In the genomic region with DNA sequence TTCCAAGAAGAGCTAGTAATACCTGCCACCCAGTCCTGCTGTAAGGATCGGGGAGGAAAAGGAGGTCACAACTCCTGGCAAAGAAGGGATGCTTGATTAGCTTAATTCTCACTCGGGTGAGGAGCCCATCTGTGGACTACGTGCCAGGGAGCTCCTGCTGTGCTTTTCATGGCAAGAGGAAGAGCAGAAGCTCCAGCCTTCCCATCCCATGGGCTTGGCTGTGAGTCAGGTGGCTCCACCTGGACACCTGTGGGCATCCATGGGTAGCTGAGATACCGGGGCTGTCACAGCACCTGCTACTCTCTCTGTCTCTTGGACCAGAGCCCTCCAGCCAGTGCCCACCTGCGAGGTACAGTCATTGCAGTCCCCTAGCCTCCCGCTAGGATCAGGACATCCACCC, we compare ENCODE assay signal across 27 cellular contexts. TPM values are rescaled to one million over a fixed set of nuclear protein-coding genes. Genes with fewer than 3 reads are reported as not detected.
DNase-seq lines count a peak whose midpoint lies in the region; ATAC-seq, FAIRE-seq and TF ChIP-seq lines count a peak whose summit lies in the region.
"Had no signal": no experiment of that assay in that cellular context is flagged by ENCODE, and none has a peak within 500 bp of the region (broad histone marks: within the 10 kb centered on the region; RNA-seq: fewer than 3 reads in every experiment).

No MANE protein-coding gene starts in this region.

- intact Hi-C loops in HepG2 (cut with micrococcal nuclease; ENCODE audit: unreplicated experiment): no loop called here
- intact Hi-C loops in right lobe of liver (cut with DNase I): no loop called here

- TF ChIP-seq EP300 in HepG2 (IDR thresholded peaks at IDR 0.05; ENCODE audit: low read depth in 2 of 2, low read length in 2 of 2) (no peak), HepG2 (CRISPR knock-in tag; IDR thresholded peaks at IDR 0.05; ENCODE audit: borderline replicate concordance) (no peak)

- peak; percentile 62; the same call in 2 of the 3 replicates for ATAC-seq in HepG2
- no peak for ATAC-seq in right lobe of liver
- no peak for ATAC-seq in HG02642 (IDR thresholded peaks at IDR 0.05; ENCODE audit: poor library complexity, unreplicated experiment)
- ATAC-seq: GM23338, Right ventricle myocardium inferior had no signal

- no peaks in the 10 kb centered on the region for H3K27me3 ChIP-seq in HepG2 (ENCODE audit: control insufficient read depth in 1 of 2, insufficient read depth in 2 of 2, low read length in 2 of 2)
- H3K27me3 ChIP-seq in right lobe of liver: no peaks in the 10 kb centered on the region
- H3K27me3 ChIP-seq: BE2C, Peyer's patch had no signal

- in situ Hi-C loops in HepG2 (cut with HindIII; ENCODE audit: extremely low pct_ligation_motif_present, low pct_unique_long_range_greater_than_20kb): no loop called here
- in situ Hi-C loops in SK-MEL-5 (cut with HindIII; ENCODE audit: low pct_unique_long_range_greater_than_20kb, low sequenced_read_pairs): no loop called here

- BruUV-seq in HepG2 (replicated peaks; lab: Mats Ljungman, UMichigan): no TSS peak

- H3K36me3 ChIP-seq in HepG2 (replicated peaks in 1 of 2; ENCODE audit: control insufficient read depth in 1 of 2, insufficient read depth in 2 of 2, low read length in 2 of 2) (no peaks in the 10 kb centered on the region), right lobe of liver (no peaks in the 10 kb centered on the region)
- H3K36me3 ChIP-seq: BE2C, Peyer's patch had no signal

- DNase-seq in HepG2 (ENCODE audit: low spot score) (no peak), right lobe of liver (no peak), NCI-H2029 (lab: John Stamatoyannopoulos, UW) (peak; percentile 67), SK-MEL-5 (ENCODE audit: low read depth, low spot score) (peak; percentile 4), NCI-H1105 (lab: John Stamatoyannopoulos, UW) (no peak), pons (ENCODE audit: low spot score) (no peak), HUDEP-2 (lab: John Stamatoyannopoulos, UW; ENCODE audit: unreplicated experiment in 76 of 76) (no peak)
- DNase-seq: BE2C; CD4-positive, CD25-positive, alpha-beta regulatory T cell; DMS153; EL; HCEC 1CT; IMR-90; Karpas-422; NCI-H1048; NCI-H187; NCI-H510A; Peyer's patch; SW 1271; T-helper 2 cell had no signal

- POLR2A ChIA-PET in HepG2 (lab: Yijun Ruan, JAX): no interaction called here

- no peak overlapping the region for H2AFZ ChIP-seq in HepG2 (ENCODE audit: low read length)
- H2AFZ ChIP-seq: GM23338 had no signal

- H4K20me1 ChIP-seq in HepG2 (ENCODE audit: insufficient read depth, low read length): no peaks in the 10 kb centered on the region

- no peaks in the 10 kb centered on the region for H3K9me3 ChIP-seq in HepG2 (ENCODE audit: low read length)
- H3K9me3 ChIP-seq in right lobe of liver: no peaks in the 10 kb centered on the region
- H3K9me3 ChIP-seq: BE2C, Peyer's patch had no signal

- no peaks in the 10 kb centered on the region for H3K79me2 ChIP-seq in HepG2 (ENCODE audit: insufficient read depth, low read length)

- CTCF ChIA-PET in HepG2 (lab: Yijun Ruan, JAX; ENCODE audit: low intra/inter-chr PET ratio, low total read pairs): no interaction called here

- H3K4me2 ChIP-seq in HepG2 (ENCODE audit: low read depth, low read length): no peak overlapping the region
- H3K4me2 ChIP-seq: GM23338 had no signal

- 0% methylated on average over 2 of the region's 6 CpGs for WGBS in HepG2 (ENCODE audit: low lambda C conversion rate)
- 36% methylated on average over 2 of the region's 6 CpGs for WGBS in right lobe of liver (ENCODE audit: insufficient coverage, low coverage, low lambda C conversion rate, missing lambda C conversion rate)

- TF ChIP-seq RAD21 in HepG2 (CRISPR knock-in tag; IDR thresholded peaks at IDR 0.05): no peak

- FAIRE-seq in HepG2 (lab: Jason Lieb, UNC): no peak
- FAIRE-seq: GM12892, GM18507 had no signal

- H3K4me1 ChIP-seq in HepG2 (ENCODE audit: insufficient read depth, low read length): no peaks in the 10 kb centered on the region
- H3K4me1 ChIP-seq in right lobe of liver: no peaks in the 10 kb centered on the region
- H3K4me1 ChIP-seq: BE2C, Peyer's patch had no signal

- no peak overlapping the region for H3K9ac ChIP-seq in HepG2 (ENCODE audit: insufficient read depth, low read depth, low read length)

- H3K27ac ChIP-seq in HepG2 (ENCODE audit: extremely low read length, insufficient read depth, low read length): no peak overlapping the region
- no peak overlapping the region for H3K27ac ChIP-seq in right lobe of liver
- H3K27ac ChIP-seq: Peyer's patch had no signal

- TF ChIP-seq POLR2A in HepG2 (IDR thresholded peaks at IDR 0.05; ENCODE audit: insufficient read depth in 1 of 2, low read depth in 2 of 2, low read length in 2 of 2): no peak
- TF ChIP-seq POLR2A in right lobe of liver (IDR thresholded peaks at IDR 0.05): no peak

- no peak overlapping the region for H3K4me3 ChIP-seq in HepG2 (replicated peaks in 1 of 3; ENCODE audit: insufficient read depth in 1 of 3, low read depth in 2 of 3, low read length in 3 of 3)
- no peak overlapping the region for H3K4me3 ChIP-seq in right lobe of liver
- H3K4me3 ChIP-seq: GM23338, Peyer's patch had no signal

- TF ChIP-seq CTCF in HepG2 (CRISPR knock-in tag; IDR thresholded peaks at IDR 0.05) (no peak), right lobe of liver (IDR thresholded peaks at IDR 0.05) (no peak)

TF ChIP-seq in HepG2, 621 proteins besides CTCF, POLR2A, EP300 and RAD21:
- no peak for TF ChIP-seq MIER2 (CRISPR knock-in tag; IDR thresholded peaks at IDR 0.05)

RNA-seq across cellular contexts. Expression of gene CLNK, which starts 18.0 kb away (rescaled TPM):
- total RNA-seq in HepG2 (2016; rRNA removed; fragmentation: Illumina TruSeq; extraction: Trizol): not detected in 2 replicates
- total RNA-seq in HepG2 (2016; cell fraction: cytosol; rRNA removed; fragmentation: Illumina TruSeq; extraction: Trizol; ENCODE audit: low read depth): not detected in 2 replicates
- total RNA-seq in HepG2 (2016; cell fraction: insoluble cytoplasmic fraction; rRNA removed; fragmentation: Illumina TruSeq; extraction: Trizol): not detected in 2 replicates
- not detected in 2 replicates for total RNA-seq in HepG2 (2016; cell fraction: membrane; rRNA removed; fragmentation: Illumina TruSeq; extraction: Trizol)
- not detected in 2 replicates for total RNA-seq in HepG2 (2016; cell fraction: nucleus; rRNA removed; fragmentation: Illumina TruSeq; extraction: Trizol)
- polyA plus RNA-seq in HepG2 (2011; rRNA removed): not detected in 2 replicates
- polyA plus RNA-seq in HepG2 (2011; cell fraction: cytosol; rRNA removed): not detected in 2 replicates
- not detected in 2 replicates for polyA plus RNA-seq in HepG2 (2011; cell fraction: nucleus; rRNA removed)
- not detected in 2 replicates for polyA plus RNA-seq in HepG2 (2012)
- polyA plus RNA-seq in HepG2 (2016; cell fraction: cytosol; fragmentation: Illumina TruSeq; extraction: Trizol; ENCODE audit: low read depth): not detected in 2 replicates
- not detected in 2 replicates for polyA plus RNA-seq in HepG2 (2016; cell fraction: insoluble cytoplasmic fraction; fragmentation: Illumina TruSeq; extraction: Trizol; ENCODE audit: low read depth)
- not detected in 2 replicates for polyA plus RNA-seq in HepG2 (2016; cell fraction: membrane; fragmentation: Illumina TruSeq; extraction: Trizol; ENCODE audit: low read depth)
- polyA plus RNA-seq in HepG2 (2016; cell fraction: nucleus; fragmentation: Illumina TruSeq; extraction: Trizol; ENCODE audit: insufficient read depth, low read depth): not detected in 2 replicates
- polyA minus RNA-seq in HepG2 (2011; rRNA and poly(A)+ RNA removed; ENCODE audit: low replicate concordance): not detected in 2 replicates
- not detected in 2 replicates for polyA minus RNA-seq in HepG2 (2011; cell fraction: cytosol; rRNA and poly(A)+ RNA removed)
- not detected in 2 replicates for polyA minus RNA-seq in HepG2 (2011; cell fraction: nucleus; rRNA and poly(A)+ RNA removed)
- total RNA-seq in right lobe of liver: not detected
- total RNA-seq in SK-MEL-5 (2014; rRNA removed; shearing (Covaris generic)): not detected in 2 replicates
- not detected in 2 replicates for polyA plus RNA-seq in SK-MEL-5 (2015; cell fraction: cytosol; rRNA removed)
- polyA plus RNA-seq in SK-MEL-5 (2015; cell fraction: nucleus; rRNA removed): not detected in 2 replicates
- total RNA-seq: A172, GM23338, IMR-90, MCF 10A, Right ventricle myocardium inferior had no signal
- polyA plus RNA-seq: GM23338, IMR-90 had no signal

Comparison
In these comparisons a context has a peak if more than half of its experiments do, and no peak if none do; other contexts are left out.
1. DNase-seq: peak in NCI-H2029 (single experiment) and SK-MEL-5 (single experiment); none in HepG2 (single experiment), right lobe of liver (0 of 3), NCI-H1105 (single experiment), pons (single experiment) and HUDEP-2 (0 of 76).